26 cellular contexts compared by ENCODE assay signal in the genomic region with DNA sequence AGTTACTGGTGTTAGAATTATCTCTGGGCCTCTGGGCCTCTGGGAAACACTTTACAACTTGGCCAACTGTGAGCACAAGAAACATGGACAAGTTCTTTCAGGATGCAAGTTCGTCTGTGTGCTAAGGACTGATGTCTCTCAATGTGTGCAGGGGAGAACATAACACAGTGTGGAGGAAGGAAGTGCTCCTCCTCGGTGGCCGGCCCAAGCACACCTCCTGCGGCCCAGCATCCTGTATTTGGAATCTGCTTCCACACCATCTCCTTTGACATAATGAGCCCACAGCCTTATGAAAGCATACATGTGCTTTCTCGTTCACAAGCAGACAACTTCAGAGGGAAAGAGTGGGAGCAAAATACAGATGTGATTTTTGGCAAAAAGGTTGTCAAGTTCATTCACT.
"Had no signal": no experiment of that assay in that cellular context is flagged by ENCODE, and none has a peak within 500 bp of the region (broad histone marks: within the 10 kb centered on the region; RNA-seq: fewer than 3 reads in every experiment).

No MANE protein-coding gene starts in this region.

- DNase-seq: colonic mucosa; effector CD8-positive, alpha-beta T cell; endodermal cell; esophagus squamous epithelium; hypothalamus; immature natural killer cell; islet precursor cell; kidney glomerular epithelial cell; left ventricle myocardium superior; lower lobe of right lung; natural killer cell; stimulated activated CD4-positive, alpha-beta T cell treated with anti-CD3 and anti-CD28 coated beads, Interleukin-12 subunit alpha, Interleukin-12 subunit beta, amount 100 ng/mL, for 4 hours; stimulated activated CD4-positive, alpha-beta T cell treated with anti-CD3 and anti-CD28 coated beads, Interleukin-1b, Interleukin-23, amount 100 ng/mL, for 48 hours; stimulated activated CD4-positive, alpha-beta T cell treated with anti-CD3 and anti-CD28 coated beads, Interleukin-4, amount 100 ng/mL, for 1 hour; stimulated activated naive CD4-positive, alpha-beta T cell treated with Interleukin-2 at 50 U/mL for 16 hours; stomach; thyroid gland; trophoblast cell had no signal

- H3K27ac Mint-ChIP-seq: dendritic cell treated with granulocyte-macrophage colony-stimulating factor and Interleukin-4, amounts not matched to agents 40 ng/mL and 50 ng/mL, for 4 days; endodermal cell; immature natural killer cell; natural killer cell; progenitor cell of endocrine pancreas; stimulated activated effector memory CD8-positive, alpha-beta T cell treated with anti-CD3 and anti-CD28 coated beads, Interleukin-12 subunit alpha, Interleukin-12 subunit beta, amount 100 ng/mL, for 72 hours had no signal

- ATAC-seq: left ventricle myocardium superior; lower lobe of right lung; natural killer cell; sciatic nerve; stimulated activated effector memory CD8-positive, alpha-beta T cell treated with anti-CD3 and anti-CD28 coated beads, Interleukin-12 subunit alpha, Interleukin-12 subunit beta, amount 100 ng/mL, for 72 hours had no signal

- H3K36me3 ChIP-seq: colonic mucosa, esophagus squamous epithelium, lower lobe of right lung, stomach, thyroid gland, vagina had no signal

- H3K9me3 ChIP-seq: colonic mucosa, esophagus squamous epithelium, lower lobe of right lung, stomach, thyroid gland, vagina had no signal

- H3K4me1 Mint-ChIP-seq: neural crest cell; stimulated activated effector memory CD8-positive, alpha-beta T cell treated with anti-CD3 and anti-CD28 coated beads, Interleukin-12 subunit alpha, Interleukin-12 subunit beta, amount 100 ng/mL, for 72 hours had no signal

- H3K4me1 ChIP-seq: colonic mucosa, lower lobe of right lung, parathyroid adenoma, stomach, thyroid gland had no signal

- H3K27me3 ChIP-seq: colonic mucosa, esophagus squamous epithelium, stomach, thyroid gland, vagina had no signal

- H3K9me3 Mint-ChIP-seq: dendritic cell treated with granulocyte-macrophage colony-stimulating factor and Interleukin-4, amounts not matched to agents 40 ng/mL and 50 ng/mL, for 4 days; natural killer cell; neural crest cell; stimulated activated effector memory CD8-positive, alpha-beta T cell treated with anti-CD3 and anti-CD28 coated beads, Interleukin-12 subunit alpha, Interleukin-12 subunit beta, amount 100 ng/mL, for 72 hours had no signal

- H3K4me3 ChIP-seq: colonic mucosa, esophagus squamous epithelium, lower lobe of right lung, smooth muscle cell, stomach, thyroid gland, vagina had no signal

- H3K4me3 Mint-ChIP-seq: dendritic cell treated with granulocyte-macrophage colony-stimulating factor and Interleukin-4, amounts not matched to agents 40 ng/mL and 50 ng/mL, for 4 days; endodermal cell; immature natural killer cell; natural killer cell; neural crest cell; stimulated activated effector memory CD8-positive, alpha-beta T cell treated with anti-CD3 and anti-CD28 coated beads, Interleukin-12 subunit alpha, Interleukin-12 subunit beta, amount 100 ng/mL, for 72 hours had no signal

- H3K27ac ChIP-seq: colonic mucosa, lower lobe of right lung, parathyroid adenoma, stomach, thyroid gland, vagina had no signal

- H3K36me3 Mint-ChIP-seq: natural killer cell; stimulated activated effector memory CD8-positive, alpha-beta T cell treated with anti-CD3 and anti-CD28 coated beads, Interleukin-12 subunit alpha, Interleukin-12 subunit beta, amount 100 ng/mL, for 72 hours had no signal

- H3K27me3 Mint-ChIP-seq: dendritic cell treated with granulocyte-macrophage colony-stimulating factor and Interleukin-4, amounts not matched to agents 40 ng/mL and 50 ng/mL, for 4 days; progenitor cell of endocrine pancreas had no signal
